ENCODE assay signal across 1 cellular context in genomic region chrX:155216179-155216939, GRCh38.
TF ChIP-seq lines count a peak whose summit lies in the region.

A gene with protein sequence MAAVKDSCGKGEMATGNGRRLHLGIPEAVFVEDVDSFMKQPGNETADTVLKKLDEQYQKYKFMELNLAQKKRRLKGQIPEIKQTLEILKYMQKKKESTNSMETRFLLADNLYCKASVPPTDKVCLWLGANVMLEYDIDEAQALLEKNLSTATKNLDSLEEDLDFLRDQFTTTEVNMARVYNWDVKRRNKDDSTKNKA (plus strand): TSS chrX:155216460. CDS start chrX:155216483, 23 bp downstream.

TF ChIP-seq in HepG2, 621 proteins besides CTCF, POLR2A, EP300 and RAD21 (continued from another document and continues in another):
- no peak for TF ChIP-seq POGK (CRISPR knock-in tag; conservative IDR thresholded peaks at IDR 0.05)
- TF ChIP-seq ZNF333 (CRISPR knock-in tag; IDR thresholded peaks at IDR 0.05; ENCODE audit: borderline replicate concordance), result no peak
- TF ChIP-seq GLI4 (CRISPR knock-in tag; IDR thresholded peaks at IDR 0.05; ENCODE audit: borderline replicate concordance), result no peak
- peak; percentile 77; the same call in 1 of the 2 replicates for TF ChIP-seq POLR2G (IDR thresholded peaks at IDR 0.05; ENCODE audit: low read depth, low read length)
- no peak for TF ChIP-seq FOXA3 (CRISPR knock-in tag; IDR thresholded peaks at IDR 0.05)
- no peak for TF ChIP-seq KMT2A (CRISPR knock-in tag; IDR thresholded peaks at IDR 0.05)
- TF ChIP-seq, protein P1, sequence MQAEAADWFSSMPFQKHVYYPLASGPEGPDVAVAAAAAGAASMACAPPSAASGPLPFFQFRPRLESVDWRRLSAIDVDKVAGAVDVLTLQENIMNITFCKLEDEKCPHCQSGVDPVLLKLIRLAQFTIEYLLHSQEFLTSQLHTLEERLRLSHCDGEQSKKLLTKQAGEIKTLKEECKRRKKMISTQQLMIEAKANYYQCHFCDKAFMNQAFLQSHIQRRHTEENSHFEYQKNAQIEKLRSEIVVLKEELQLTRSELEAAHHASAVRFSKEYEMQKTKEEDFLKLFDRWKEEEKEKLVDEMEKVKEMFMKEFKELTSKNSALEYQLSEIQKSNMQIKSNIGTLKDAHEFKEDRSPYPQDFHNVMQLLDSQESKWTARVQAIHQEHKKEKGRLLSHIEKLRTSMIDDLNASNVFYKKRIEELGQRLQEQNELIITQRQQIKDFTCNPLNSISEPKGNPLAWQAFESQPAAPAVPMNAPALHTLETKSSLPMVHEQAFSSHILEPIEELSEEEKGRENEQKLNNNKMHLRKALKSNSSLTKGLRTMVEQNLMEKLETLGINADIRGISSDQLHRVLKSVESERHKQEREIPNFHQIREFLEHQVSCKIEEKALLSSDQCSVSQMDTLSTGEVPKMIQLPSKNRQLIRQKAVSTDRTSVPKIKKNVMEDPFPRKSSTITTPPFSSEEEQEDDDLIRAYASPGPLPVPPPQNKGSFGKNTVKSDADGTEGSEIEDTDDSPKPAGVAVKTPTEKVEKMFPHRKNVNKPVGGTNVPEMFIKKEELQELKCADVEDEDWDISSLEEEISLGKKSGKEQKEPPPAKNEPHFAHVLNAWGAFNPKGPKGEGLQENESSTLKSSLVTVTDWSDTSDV (CRISPR knock-in tag; IDR thresholded peaks at IDR 0.05), result no peak
- TF ChIP-seq ARID4A (CRISPR knock-in tag; IDR thresholded peaks at IDR 0.05; ENCODE audit: borderline replicate concordance), result peak; percentile 42; the same call in 1 of the 2 replicates
- TF ChIP-seq ZNF878 (CRISPR knock-in tag; IDR thresholded peaks at IDR 0.05), result no peak
- no peak for TF ChIP-seq U2AF1 (optimal IDR thresholded peaks at IDR 0.05; ENCODE audit: low read depth, low read length)
- no peak for TF ChIP-seq RFXAP (CRISPR knock-in tag; IDR thresholded peaks at IDR 0.05; ENCODE audit: borderline replicate concordance)
- no peak for TF ChIP-seq ZNF570 (CRISPR knock-in tag; IDR thresholded peaks at IDR 0.05; ENCODE audit: borderline replicate concordance)
- TF ChIP-seq ZC3H13 (CRISPR knock-in tag; IDR thresholded peaks at IDR 0.05), result no peak
- no peak for TF ChIP-seq HOXD1 (CRISPR knock-in tag; IDR thresholded peaks at IDR 0.05)
- no peak for TF ChIP-seq CERS6 (CRISPR knock-in tag; IDR thresholded peaks at IDR 0.05)
- TF ChIP-seq SP5 (CRISPR knock-in tag; IDR thresholded peaks at IDR 0.05; ENCODE audit: borderline replicate concordance, low read depth), result no peak
- no peak for TF ChIP-seq AGO1 (IDR thresholded peaks at IDR 0.05; ENCODE audit: low read depth, low read length, poor library complexity, severe bottlenecking)
- no peak for TF ChIP-seq MLX (CRISPR knock-in tag; IDR thresholded peaks at IDR 0.05)
- no peak for TF ChIP-seq FOXP1 (IDR thresholded peaks at IDR 0.05)
- no peak for TF ChIP-seq FOXP1 (CRISPR knock-in tag; IDR thresholded peaks at IDR 0.05)
- no peak for TF ChIP-seq TEF (CRISPR knock-in tag; IDR thresholded peaks at IDR 0.05)
- TF ChIP-seq ATF1 (CRISPR knock-in tag; IDR thresholded peaks at IDR 0.05), result no peak
- TF ChIP-seq RBFOX2 (IDR thresholded peaks at IDR 0.05; ENCODE audit: low read depth, low read length), result peak; percentile 76
- TF ChIP-seq ZNF232 (CRISPR knock-in tag; IDR thresholded peaks at IDR 0.05; ENCODE audit: borderline replicate concordance), result no peak
- TF ChIP-seq ZNF138 (CRISPR knock-in tag; IDR thresholded peaks at IDR 0.05; ENCODE audit: low read depth), result no peak
- TF ChIP-seq ZNF468 (CRISPR knock-in tag; IDR thresholded peaks at IDR 0.05), result no peak
- no peak for TF ChIP-seq ZBTB26 (CRISPR knock-in tag; IDR thresholded peaks at IDR 0.05; ENCODE audit: borderline replicate concordance)
- TF ChIP-seq CHCHD3 (CRISPR knock-in tag; IDR thresholded peaks at IDR 0.05), result no peak
- TF ChIP-seq RBM39 (IDR thresholded peaks at IDR 0.05; ENCODE audit: low read depth, low read length, poor library complexity, severe bottlenecking), result peak; percentile 24
- TF ChIP-seq ZNF383 (CRISPR knock-in tag; IDR thresholded peaks at IDR 0.05; ENCODE audit: borderline replicate concordance), result no peak
- TF ChIP-seq ZNF18 (CRISPR knock-in tag; IDR thresholded peaks at IDR 0.05; ENCODE audit: insufficient replicate concordance), result no peak
- no peak for TF ChIP-seq MEIS2 (CRISPR knock-in tag; IDR thresholded peaks at IDR 0.05)
- TF ChIP-seq CREB1 (IDR thresholded peaks at IDR 0.05), result peak; percentile 40
- no peak for TF ChIP-seq CREB1 (CRISPR knock-in tag; IDR thresholded peaks at IDR 0.05)
- TF ChIP-seq, protein P2, sequence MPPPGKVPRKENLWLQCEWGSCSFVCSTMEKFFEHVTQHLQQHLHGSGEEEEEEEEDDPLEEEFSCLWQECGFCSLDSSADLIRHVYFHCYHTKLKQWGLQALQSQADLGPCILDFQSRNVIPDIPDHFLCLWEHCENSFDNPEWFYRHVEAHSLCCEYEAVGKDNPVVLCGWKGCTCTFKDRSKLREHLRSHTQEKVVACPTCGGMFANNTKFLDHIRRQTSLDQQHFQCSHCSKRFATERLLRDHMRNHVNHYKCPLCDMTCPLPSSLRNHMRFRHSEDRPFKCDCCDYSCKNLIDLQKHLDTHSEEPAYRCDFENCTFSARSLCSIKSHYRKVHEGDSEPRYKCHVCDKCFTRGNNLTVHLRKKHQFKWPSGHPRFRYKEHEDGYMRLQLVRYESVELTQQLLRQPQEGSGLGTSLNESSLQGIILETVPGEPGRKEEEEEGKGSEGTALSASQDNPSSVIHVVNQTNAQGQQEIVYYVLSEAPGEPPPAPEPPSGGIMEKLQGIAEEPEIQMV (CRISPR knock-in tag; IDR thresholded peaks at IDR 0.05; ENCODE audit: low read depth), result no peak
- no peak for TF ChIP-seq KLF11 (CRISPR knock-in tag; IDR thresholded peaks at IDR 0.05)
- TF ChIP-seq TCF7 (IDR thresholded peaks at IDR 0.05; ENCODE audit: low read depth), result no peak
- TF ChIP-seq, protein P3, sequence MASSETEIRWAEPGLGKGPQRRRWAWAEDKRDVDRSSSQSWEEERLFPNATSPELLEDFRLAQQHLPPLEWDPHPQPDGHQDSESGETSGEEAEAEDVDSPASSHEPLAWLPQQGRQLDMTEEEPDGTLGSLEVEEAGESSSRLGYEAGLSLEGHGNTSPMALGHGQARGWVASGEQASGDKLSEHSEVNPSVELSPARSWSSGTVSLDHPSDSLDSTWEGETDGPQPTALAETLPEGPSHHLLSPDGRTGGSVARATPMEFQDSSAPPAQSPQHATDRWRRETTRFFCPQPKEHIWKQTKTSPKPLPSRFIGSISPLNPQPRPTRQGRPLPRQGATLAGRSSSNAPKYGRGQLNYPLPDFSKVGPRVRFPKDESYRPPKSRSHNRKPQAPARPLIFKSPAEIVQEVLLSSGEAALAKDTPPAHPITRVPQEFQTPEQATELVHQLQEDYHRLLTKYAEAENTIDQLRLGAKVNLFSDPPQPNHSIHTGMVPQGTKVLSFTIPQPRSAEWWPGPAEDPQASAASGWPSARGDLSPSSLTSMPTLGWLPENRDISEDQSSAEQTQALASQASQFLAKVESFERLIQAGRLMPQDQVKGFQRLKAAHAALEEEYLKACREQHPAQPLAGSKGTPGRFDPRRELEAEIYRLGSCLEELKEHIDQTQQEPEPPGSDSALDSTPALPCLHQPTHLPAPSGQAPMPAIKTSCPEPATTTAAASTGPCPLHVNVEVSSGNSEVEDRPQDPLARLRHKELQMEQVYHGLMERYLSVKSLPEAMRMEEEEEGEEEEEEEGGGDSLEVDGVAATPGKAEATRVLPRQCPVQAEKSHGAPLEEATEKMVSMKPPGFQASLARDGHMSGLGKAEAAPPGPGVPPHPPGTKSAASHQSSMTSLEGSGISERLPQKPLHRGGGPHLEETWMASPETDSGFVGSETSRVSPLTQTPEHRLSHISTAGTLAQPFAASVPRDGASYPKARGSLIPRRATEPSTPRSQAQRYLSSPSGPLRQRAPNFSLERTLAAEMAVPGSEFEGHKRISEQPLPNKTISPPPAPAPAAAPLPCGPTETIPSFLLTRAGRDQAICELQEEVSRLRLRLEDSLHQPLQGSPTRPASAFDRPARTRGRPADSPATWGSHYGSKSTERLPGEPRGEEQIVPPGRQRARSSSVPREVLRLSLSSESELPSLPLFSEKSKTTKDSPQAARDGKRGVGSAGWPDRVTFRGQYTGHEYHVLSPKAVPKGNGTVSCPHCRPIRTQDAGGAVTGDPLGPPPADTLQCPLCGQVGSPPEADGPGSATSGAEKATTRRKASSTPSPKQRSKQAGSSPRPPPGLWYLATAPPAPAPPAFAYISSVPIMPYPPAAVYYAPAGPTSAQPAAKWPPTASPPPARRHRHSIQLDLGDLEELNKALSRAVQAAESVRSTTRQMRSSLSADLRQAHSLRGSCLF (CRISPR knock-in tag; IDR thresholded peaks at IDR 0.05; ENCODE audit: borderline replicate concordance), result no peak
- TF ChIP-seq HCFC1 (IDR thresholded peaks at IDR 0.05; ENCODE audit: low read depth, low read length), result no peak
- TF ChIP-seq TBX3 (IDR thresholded peaks at IDR 0.05; ENCODE audit: borderline replicate concordance), result no peak
- no peak for TF ChIP-seq REXO4 (CRISPR knock-in tag; IDR thresholded peaks at IDR 0.05; ENCODE audit: borderline replicate concordance)
- TF ChIP-seq ZBTB38 (CRISPR knock-in tag; IDR thresholded peaks at IDR 0.05), result no peak
